Comparison of ENCODE assay signal across 13 cellular contexts in the genomic region with DNA sequence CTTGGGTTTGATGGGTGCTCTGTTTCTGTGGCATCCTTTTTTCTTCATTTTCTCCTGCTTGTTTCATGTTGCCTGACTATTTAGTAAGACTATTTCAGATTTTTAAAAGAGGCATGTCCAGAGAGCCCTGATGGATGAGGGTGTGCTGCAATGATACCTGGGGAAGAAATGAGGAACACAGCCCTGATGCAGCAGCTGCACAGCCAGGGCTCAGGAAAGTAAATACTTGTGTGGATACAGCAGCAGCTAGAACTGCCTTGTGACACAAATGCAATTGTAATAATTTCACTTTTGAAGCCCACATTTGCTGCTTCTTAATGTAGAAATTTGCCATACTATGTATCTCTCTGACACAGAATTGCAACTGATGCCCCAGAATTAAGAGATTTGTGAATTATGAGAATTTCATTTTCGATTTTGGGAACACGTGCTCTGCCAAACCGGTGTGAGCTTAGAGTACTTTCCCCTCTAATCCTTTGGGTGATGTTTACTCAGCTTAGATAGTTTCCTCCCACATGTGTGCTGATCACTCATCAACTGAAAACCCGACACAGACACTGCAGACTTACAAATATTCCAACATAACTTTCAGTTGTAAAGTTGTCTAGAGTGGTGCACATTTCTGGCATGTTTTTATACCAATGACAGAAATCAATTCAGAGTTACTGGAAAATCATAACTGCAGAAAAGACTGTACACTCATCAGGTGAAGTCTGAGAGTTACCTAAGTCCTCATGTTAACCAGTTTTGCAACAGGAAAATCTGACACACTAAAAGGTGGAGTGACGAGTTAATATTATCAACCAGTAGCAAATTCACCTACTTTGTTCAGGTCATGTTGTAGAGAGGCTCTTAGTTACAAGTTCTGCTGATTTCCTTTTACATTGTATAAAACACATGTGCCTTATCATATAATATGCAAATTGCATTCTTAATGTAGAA.
DNase-seq lines count a peak whose midpoint lies in the region; ATAC-seq and TF ChIP-seq lines count a peak whose summit lies in the region.
"Had no signal": no experiment of that assay in that cellular context is flagged by ENCODE, and none has a peak within 500 bp of the region (broad histone marks: within the 10 kb centered on the region; RNA-seq: fewer than 3 reads in every experiment).

No MANE protein-coding gene starts in this region.

- peak; percentile 65 for DNase-seq in COLO668 (lab: John Stamatoyannopoulos, UW; ENCODE audit: unreplicated experiment)
- DNase-seq in SK-N-DZ (ENCODE audit: low spot score), result no peak
- DNase-seq in sciatic nerve (ENCODE audit: low spot score), result no peak
- DNase-seq in activated CD4-positive, alpha-beta T cell treated with anti-CD3 and anti-CD28 coated beads, Interleukin-2, amount 50 U/mL, for 48 hours, result no peak
- no peak for DNase-seq in UCSD-AML1 (lab: John Stamatoyannopoulos, UW; ENCODE audit: unreplicated experiment)
- DNase-seq: activated CD4-positive, alpha-beta T cell treated with anti-CD3 and anti-CD28 coated beads for 1 hour; activated naive CD4-positive, alpha-beta T cell treated with anti-CD3 and anti-CD28 coated beads for 36 hours; dermis blood vessel endothelial cell; KG1 had no signal

- H3K4me3 ChIP-seq in OCI-LY3 (ENCODE audit: low read length), result peak overlapping the region; percentile 48
- H3K4me3 ChIP-seq: HAP-1 had no signal

- no peaks in the 10 kb centered on the region for H4K20me1 ChIP-seq in OCI-LY3 (ENCODE audit: insufficient read depth, low read length)

- peaks cover 4% of the 10 kb centered on the region; the same call in 1 of the 2 replicates for H3K9me3 ChIP-seq in OCI-LY3 (ENCODE audit: insufficient read depth, low read length)
- H3K9me3 ChIP-seq: HAP-1 had no signal

- intact Hi-C loops in sciatic nerve (cut with DNase I), result no loop called here

- H3K27ac ChIP-seq in OCI-LY3 (ENCODE audit: low read length), result peak overlapping the region; percentile 54

- H3K4me1 ChIP-seq in OCI-LY3 (ENCODE audit: low read length), result peaks cover 13% of the 10 kb centered on the region
- H3K4me1 ChIP-seq: HAP-1 had no signal

- no peak for TF ChIP-seq CTCF in OCI-LY3 (IDR thresholded peaks at IDR 0.05; ENCODE audit: low read depth, low read length)

- peak overlapping the region; percentile 72 for H2AFZ ChIP-seq in OCI-LY3 (ENCODE audit: low read depth, low read length)

- ATAC-seq in GM19463 (IDR thresholded peaks at IDR 0.05; ENCODE audit: unreplicated experiment) (peak; percentile 91), HG03378 (IDR thresholded peaks at IDR 0.05; ENCODE audit: unreplicated experiment) (peak; percentile 91), sciatic nerve (no peak)

- no peaks in the 10 kb centered on the region for H3K27me3 ChIP-seq in OCI-LY3 (ENCODE audit: low read depth, low read length)

- no peaks in the 10 kb centered on the region for H3K36me3 ChIP-seq in OCI-LY3 (replicated peaks; ENCODE audit: low read depth, low read length)
- H3K36me3 ChIP-seq: HAP-1 had no signal

- peak overlapping the region; percentile 59 for H3K4me2 ChIP-seq in OCI-LY3 (ENCODE audit: low read length)

- no peaks in the 10 kb centered on the region for H3K79me2 ChIP-seq in OCI-LY3 (ENCODE audit: low read length)

- peak overlapping the region; percentile 29; the same call in 1 of the 2 replicates for H3K9ac ChIP-seq in OCI-LY3 (ENCODE audit: low read length)
